8 cellular contexts compared by ENCODE assay signal in genomic region chr19:47512948-47513319, GRCh38. TPM values are rescaled to one million over a fixed set of nuclear protein-coding genes. Genes with fewer than 3 reads are reported as not detected.
DNase-seq lines count a peak whose midpoint lies in the region; ATAC-seq and TF ChIP-seq lines count a peak whose summit lies in the region.

No MANE protein-coding gene starts in this region.

- intact Hi-C loops in CD4-positive, alpha-beta T cell (cut with DNase I, micrococcal nuclease): no loop called here
- intact Hi-C loops in PC-3 (cut with micrococcal nuclease): loop anchor here (10.0 kb wide), 2 partner anchors 78 to 182 kb away; no protein-coding TSS in a partner anchor
- intact Hi-C loops in ovary (cut with DNase I): loop anchor here in 3 of 4 donors (10.0 kb wide), 5 partner anchors 78 to 262 kb away; partner anchors contain the start of genes BICRA (in 2 of the 3) and SELENOW (in 1 of the 3)

- H3K4me1 ChIP-seq in PC-3 (ENCODE audit: insufficient read depth, low read length) (peaks cover 35% of the 10 kb centered on the region), endodermal cell (ENCODE audit: control insufficient read depth, insufficient read depth, low read length) (no peaks in the 10 kb centered on the region), ovary (ENCODE audit: insufficient read depth) (peaks cover 43% of the 10 kb centered on the region)

- peak overlapping the region; percentile 93 for H3K4me2 ChIP-seq in PC-3 (ENCODE audit: low read length)

- no peak overlapping the region for H2AFZ ChIP-seq in PC-3 (ENCODE audit: low read length)

- no peaks in the 10 kb centered on the region for H3K27me3 ChIP-seq in CD4-positive, alpha-beta T cell (ENCODE audit: control insufficient read depth, insufficient read depth, low read length)
- H3K27me3 ChIP-seq in PC-3 (ENCODE audit: low read length) (no peaks in the 10 kb centered on the region), endodermal cell (ENCODE audit: control insufficient read depth, insufficient read depth, low read length, poor library complexity, severe bottlenecking) (no peaks in the 10 kb centered on the region), ovary (no peaks in the 10 kb centered on the region)

- no peaks in the 10 kb centered on the region for H3K36me3 ChIP-seq in PC-3 (ENCODE audit: low read depth, low read length)
- H3K36me3 ChIP-seq in endodermal cell (ENCODE audit: control insufficient read depth, insufficient read depth, low read length): peaks cover 6% of the 10 kb centered on the region
- no peaks in the 10 kb centered on the region for H3K36me3 ChIP-seq in ovary

- TF ChIP-seq EP300 in ovary (IDR thresholded peaks at IDR 0.05): no peak

- H3K4me3 ChIP-seq in PC-3 (ENCODE audit: low read length) (peak overlapping the region; percentile 95), endodermal cell (ENCODE audit: low read length) (peak overlapping the region; percentile 96), ovary (peak overlapping the region; percentile 78)

- peak overlapping the region; percentile 99 for H3K4me3 Mint-ChIP-seq in CD4-positive, alpha-beta T cell
- peak overlapping the region; percentile 99 for H3K4me3 Mint-ChIP-seq in endodermal cell

- POLR2A ChIA-PET in CD4-positive, alpha-beta T cell (lab: Charles Lee): interaction anchor here (3.8 kb wide), 1 partner anchor 29 kb away, joined by 30 read pairs; the partner anchor contains the start of gene KPTN
- POLR2A ChIA-PET in PC-3 (lab: Charles Lee; ENCODE audit: unreplicated experiment): no interaction called here

- no peaks in the 10 kb centered on the region for H3F3A ChIP-seq in PC-3 (ENCODE audit: low read length, unreplicated experiment)

- H3K27ac Mint-ChIP-seq in CD4-positive, alpha-beta T cell: peak overlapping the region; percentile 96
- H3K27ac Mint-ChIP-seq in endodermal cell: peak overlapping the region; percentile 98

- no peak for TF ChIP-seq CTCF in CD4-positive, alpha-beta T cell (IDR thresholded peaks at IDR 0.05)
- TF ChIP-seq CTCF in PC-3 (conservative IDR thresholded peaks at IDR 0.05; ENCODE audit: low read depth, low read length) (no peak), endodermal cell (conservative IDR thresholded peaks at IDR 0.05) (no peak), ovary (IDR thresholded peaks at IDR 0.05) (no peak)

- H3K9me2 ChIP-seq in PC-3 (replicated peaks; ENCODE audit: low read length): no peaks in the 10 kb centered on the region

- H3K4me1 Mint-ChIP-seq in CD4-positive, alpha-beta T cell (ENCODE audit: low read depth): peaks cover 88% of the 10 kb centered on the region
- peaks cover 27% of the 10 kb centered on the region for H3K4me1 Mint-ChIP-seq in endodermal cell

- ATAC-seq in CD4-positive, alpha-beta T cell (ENCODE audit: poor library complexity): no peak
- ATAC-seq in PC-3 (no peak), HG03039 (IDR thresholded peaks at IDR 0.05; ENCODE audit: unreplicated experiment) (no peak)

- peaks cover 52% of the 10 kb centered on the region for H3K36me3 Mint-ChIP-seq in CD4-positive, alpha-beta T cell (ENCODE audit: low read depth)
- no peaks in the 10 kb centered on the region for H3K36me3 Mint-ChIP-seq in endodermal cell (ENCODE audit: low read depth)

- H3K9me3 Mint-ChIP-seq in CD4-positive, alpha-beta T cell: no peaks in the 10 kb centered on the region
- no peaks in the 10 kb centered on the region for H3K9me3 Mint-ChIP-seq in endodermal cell

- WGBS in endodermal cell (ENCODE audit: insufficient coverage in 1 of 2, insufficient read length in 1 of 2), 2 experiments: 79 to 81% methylated on average over 8 of the region's 8 CpGs
- 23 to 43% (median 27%) methylated on average over 8 of the region's 8 CpGs for WGBS in ovary, 3 donors

- H3K9ac ChIP-seq in PC-3 (ENCODE audit: low read length) (peak overlapping the region; percentile 93), endodermal cell (ENCODE audit: extremely low read depth, low read length, poor library complexity, severe bottlenecking) (no peak overlapping the region)

- TF ChIP-seq POLR2A in ovary (IDR thresholded peaks at IDR 0.05): no peak

- no peak overlapping the region for H3K27ac ChIP-seq in CD4-positive, alpha-beta T cell (ENCODE audit: low read depth, low read length)
- H3K27ac ChIP-seq in PC-3 (ENCODE audit: low read length) (no peak overlapping the region), endodermal cell (ENCODE audit: low read depth, low read length) (no peak overlapping the region), ovary (peak overlapping the region; percentile 56 to 68)

- DNase-seq in CD4-positive, alpha-beta T cell: no peak
- no peak for DNase-seq in PC-3
- DNase-seq in endodermal cell: peak; percentile 44
- no peak for DNase-seq in ovary
- no peak for DNase-seq in activated effector memory CD4-positive, alpha-beta T cell treated with Interleukin-2 at 50 U/mL for 16 hours
- no peak for DNase-seq in COLO829 (ENCODE audit: low spot score)
- DNase-seq in NCI-H1694 (lab: John Stamatoyannopoulos, UW): no peak

- peaks cover 68% of the 10 kb centered on the region for H3K79me2 ChIP-seq in PC-3 (ENCODE audit: low read length)

- peaks cover 19% of the 10 kb centered on the region; the same call in 1 of the 2 replicates for H4K20me1 ChIP-seq in PC-3 (ENCODE audit: low read length)

- BruUV-seq in PC-3 (replicated peaks; lab: Mats Ljungman, UMichigan): no TSS peak

- H3K27me3 Mint-ChIP-seq in CD4-positive, alpha-beta T cell: no peaks in the 10 kb centered on the region
- H3K27me3 Mint-ChIP-seq in endodermal cell (ENCODE audit: insufficient read depth): no peaks in the 10 kb centered on the region

- CTCF ChIA-PET in CD4-positive, alpha-beta T cell (lab: Charles Lee): interaction anchor here (1.9 to 3.5 kb wide), 2 partner anchors 29 to 77 kb away, joined by 9 to 22 read pairs; partner anchors contain the start of gene KPTN
- CTCF ChIA-PET in PC-3 (lab: Charles Lee): no interaction called here

- H3K9me3 ChIP-seq in CD4-positive, alpha-beta T cell (ENCODE audit: control insufficient read depth, low read length): no peaks in the 10 kb centered on the region
- H3K9me3 ChIP-seq in PC-3 (ENCODE audit: low read length) (no peaks in the 10 kb centered on the region), endodermal cell (ENCODE audit: control insufficient read depth, low read length) (no peaks in the 10 kb centered on the region), ovary (no peaks in the 10 kb centered on the region)

RNA-seq across cellular contexts. Expression of gene NAPA, which starts 1.9 kb away (rescaled TPM):
- 100 to 1,000 TPM; 135 to 145 TPM for total RNA-seq in CD4-positive, alpha-beta T cell
- 75.1 and 95.9 TPM in 2 replicates for total RNA-seq in PC-3 (2014; rRNA removed)
- 10 to 100 TPM; 66.0 to 73.9 TPM for total RNA-seq in endodermal cell
- 65.0 TPM for polyA plus RNA-seq in endodermal cell (2013, experiment 1 of 2)
- 52.9 TPM for polyA plus RNA-seq in endodermal cell (2013, experiment 2 of 2)
- total RNA-seq in ovary: 100 to 1,000 TPM in 2 of 7 donors, 10 to 100 TPM in 5; 76.5 to 101 (median 95.1) TPM
- polyA plus RNA-seq in ovary: 10 to 100 TPM; 59.4 to 74.5 TPM

RNA-seq across cellular contexts. Expression of gene KPTN, which starts 28.9 kb away (rescaled TPM):
- 1 to 10 TPM; 3.6 to 4.5 TPM for total RNA-seq in CD4-positive, alpha-beta T cell
- total RNA-seq in PC-3 (2014; rRNA removed) (8.0 and 18.3 TPM in 2 replicates), endodermal cell (10 to 100 TPM; 14.7 to 22.9 TPM), ovary (1 to 10 TPM; 2.8 to 5.5 (median 4.4) TPM)
- 21.8 TPM for polyA plus RNA-seq in endodermal cell (2013, experiment 1 of 2)
- 15.8 TPM for polyA plus RNA-seq in endodermal cell (2013, experiment 2 of 2)
- 1 to 10 TPM; 4.4 to 5.4 TPM for polyA plus RNA-seq in ovary

RNA-seq across cellular contexts. Expression of gene SLC8A2, which starts 41.2 kb away (rescaled TPM):
- total RNA-seq in CD4-positive, alpha-beta T cell: not detected
- total RNA-seq in PC-3 (2014; rRNA removed) (0.33 TPM in 1 of 2 replicates, not detected in the other), endodermal cell (1 to 10 TPM; 2.5 to 3.6 TPM), ovary (1 to 10 TPM in 1 of 7 donors, under 1 TPM in 3, not detected in 3; 0.07 to 1.3 (median 0.39) TPM)
- 4.1 TPM for polyA plus RNA-seq in endodermal cell (2013, experiment 1 of 2)
- polyA plus RNA-seq in endodermal cell (2013, experiment 2 of 2): 2.6 TPM
- polyA plus RNA-seq in ovary: under 1 TPM; 0.08 to 0.60 TPM

Comparison
In these comparisons a context has a peak if more than half of its experiments do, and no peak if none do; other contexts are left out.
1. H3K27ac ChIP-seq: peak in ovary (2 of 2); none in CD4-positive, alpha-beta T cell (single experiment), PC-3 (single experiment) and endodermal cell (single experiment).
2. intact Hi-C loops: an anchor here in PC-3 (10.0 kb wide) and ovary (10.0 kb wide); none called in CD4-positive, alpha-beta T cell.
3. Peak in every context shown above with its lines, with median percentiles within 50 percentile points of each other: H3K4me3 ChIP-seq.